Comparison of ENCODE assay signal across 12 cellular contexts in the genomic region with DNA sequence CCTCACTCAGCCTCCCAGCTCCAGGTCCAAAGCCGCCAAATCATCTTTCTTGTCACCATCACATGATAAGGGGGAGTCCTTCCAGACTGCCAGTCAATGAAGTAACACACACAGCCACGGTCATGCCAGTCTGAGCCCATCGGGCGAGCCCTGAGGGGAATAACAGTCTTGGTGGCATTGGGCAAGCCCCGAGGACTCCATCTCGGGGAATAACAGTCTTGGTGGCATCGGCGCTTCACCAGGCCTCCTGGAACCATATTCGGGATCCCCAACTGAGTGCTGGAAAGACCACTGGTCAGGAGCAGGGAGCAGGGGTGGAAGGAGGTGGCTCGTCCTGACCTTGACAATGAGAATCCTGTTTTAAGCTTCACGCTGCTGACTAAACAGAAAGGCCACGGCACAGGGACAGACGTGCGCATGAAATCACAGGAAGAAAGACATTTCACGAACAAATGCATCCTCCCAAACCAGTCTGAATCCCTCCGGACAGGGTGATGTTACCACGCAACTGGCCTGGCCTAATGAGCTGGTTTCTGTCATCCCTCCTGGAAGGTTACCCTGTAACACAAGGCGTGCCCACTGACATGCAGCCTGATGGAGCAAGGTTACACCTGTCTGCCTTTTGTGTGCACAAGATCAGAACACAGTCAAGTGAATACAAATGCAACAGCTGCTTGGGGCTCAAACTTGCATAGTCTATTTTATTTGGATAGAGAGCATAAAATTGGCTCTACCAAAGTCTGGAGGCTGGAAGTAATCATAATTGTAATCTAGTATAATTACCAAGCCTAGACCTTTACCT.
"Had no signal": no experiment of that assay in that cellular context is flagged by ENCODE, and none has a peak within 500 bp of the region (broad histone marks: within the 10 kb centered on the region; RNA-seq: fewer than 3 reads in every experiment).

No MANE protein-coding gene starts in this region.

- H3K27me3 Mint-ChIP-seq: activated CD4-positive, alpha-beta memory T cell treated with anti-CD3 and anti-CD28 coated beads for 36 hours; stimulated activated naive CD8-positive, alpha-beta T cell treated with anti-CD3 and anti-CD28 coated beads, Interleukin-15, amount 100 ng/mL, for 72 hours had no signal

- ATAC-seq: gastroesophageal sphincter; stimulated activated naive CD8-positive, alpha-beta T cell treated with anti-CD3 and anti-CD28 coated beads, Interleukin-15, amount 100 ng/mL, for 72 hours had no signal

- H3K4me1 ChIP-seq: ascending aorta, gastroesophageal sphincter had no signal

- DNase-seq: activated CD4-positive, alpha-beta memory T cell treated with anti-CD3 and anti-CD28 coated beads for 36 hours; effector CD8-positive, alpha-beta T cell; mesendoderm; nephron progenitor cell; stimulated activated CD4-positive, alpha-beta T cell treated with anti-CD3 and anti-CD28 coated beads, Interleukin-4, amount 100 ng/mL, for 1 hour; stimulated activated naive CD8-positive, alpha-beta T cell treated with anti-CD3 and anti-CD28 coated beads, Interleukin-15, amount 100 ng/mL, for 72 hours had no signal

- H3K36me3 ChIP-seq: ascending aorta, gastroesophageal sphincter, thoracic aorta had no signal

- H3K27ac Mint-ChIP-seq: activated CD4-positive, alpha-beta memory T cell treated with anti-CD3 and anti-CD28 coated beads for 36 hours; nephron progenitor cell; stimulated activated naive CD8-positive, alpha-beta T cell treated with anti-CD3 and anti-CD28 coated beads, Interleukin-15, amount 100 ng/mL, for 72 hours had no signal

- H3K4me3 ChIP-seq: ascending aorta, coronary artery, gastroesophageal sphincter, thoracic aorta had no signal

- H3K27me3 ChIP-seq: ascending aorta, gastroesophageal sphincter had no signal

- H3K27ac ChIP-seq: ascending aorta, coronary artery, epithelial cell of prostate, gastroesophageal sphincter, thoracic aorta, VCaP had no signal

- H3K4me1 Mint-ChIP-seq: stimulated activated naive CD8-positive, alpha-beta T cell treated with anti-CD3 and anti-CD28 coated beads, Interleukin-15, amount 100 ng/mL, for 72 hours had no signal

- H3K4me3 Mint-ChIP-seq: activated CD4-positive, alpha-beta memory T cell treated with anti-CD3 and anti-CD28 coated beads for 36 hours; stimulated activated naive CD8-positive, alpha-beta T cell treated with anti-CD3 and anti-CD28 coated beads, Interleukin-15, amount 100 ng/mL, for 72 hours had no signal

- H3K36me3 Mint-ChIP-seq: activated CD4-positive, alpha-beta memory T cell treated with anti-CD3 and anti-CD28 coated beads for 36 hours had no signal

- H3K9me3 Mint-ChIP-seq: activated CD4-positive, alpha-beta memory T cell treated with anti-CD3 and anti-CD28 coated beads for 36 hours; nephron progenitor cell; stimulated activated naive CD8-positive, alpha-beta T cell treated with anti-CD3 and anti-CD28 coated beads, Interleukin-15, amount 100 ng/mL, for 72 hours had no signal

- H3K9me3 ChIP-seq: ascending aorta, gastroesophageal sphincter, thoracic aorta had no signal
